In genomic region chr4:109552240-109552639, GRCh38 we compare ENCODE assay signal across 30 cellular contexts.
"Had no signal": no experiment of that assay in that cellular context is flagged by ENCODE, and none has a peak within 500 bp of the region (broad histone marks: within the 10 kb centered on the region; RNA-seq: fewer than 3 reads in every experiment).

No MANE protein-coding gene starts in this region.

- H3K4me2 ChIP-seq: PC-9 had no signal

- H3K9me3 ChIP-seq: SJCRH30 had no signal

- ATAC-seq: Panc1, Right ventricle myocardium inferior, SK-N-SH treated with all-trans-retinoic acid at 6 μM for 48 hours, T-cell, T-helper 17 cell had no signal

- H3K27ac ChIP-seq: PC-9, RWPE1, SJCRH30, SK-N-MC had no signal

- DNase-seq: Kasumi-1, MM.1S, MV-4-11, NCI-H1092, NCI-H1105, NCI-H1417 treated with DMSO at 0.1 percent for 48 hours, NCI-H1436 treated with DMSO at 0.1 percent for 48 hours, NCI-H1694 treated with DMSO at 0.1 percent for 48 hours, NCI-H187 treated with DMSO at 0.1 percent for 48 hours, NCI-H2029, NCI-H2081, NCI-H2171, NCI-H226, NCI-H446 treated with DMSO at 0.1 percent for 48 hours, NCI-H510A, NCI-H524, NCI-H526, NCI-H69, NCI-H748 treated with DMSO at 0.1 percent for 48 hours, PC-9, SHP77, SIG-M5, SJCRH30, T-cell, T-helper 17 cell had no signal

- H3K4me3 ChIP-seq: PC-9, SJCRH30, SK-N-MC had no signal

- H3K4me1 ChIP-seq: SJCRH30 had no signal

- H2AFZ ChIP-seq: PC-9 had no signal

- H3K36me3 ChIP-seq: SJCRH30 had no signal
